Comparison of ENCODE assay signal across 5 cellular contexts in genomic region chr1:184680826-184681225, GRCh38.
DNase-seq lines count a peak whose midpoint lies in the region; ATAC-seq, FAIRE-seq and TF ChIP-seq lines count a peak whose summit lies in the region.
"Not testable (repeated sequence)": the region's sequence is repeated elsewhere in the genome, so short reads cannot be mapped to it uniquely, and the experiment has no call there.

No MANE protein-coding gene starts in this region.

- intact Hi-C loops in Caco-2 (cut with micrococcal nuclease; ENCODE audit: unreplicated experiment); HepG2 (cut with micrococcal nuclease; ENCODE audit: unreplicated experiment): not testable (repeated sequence)

- peak; percentile 34 to 57 for DNase-seq in Caco-2
- DNase-seq in GF-D8 (lab: John Stamatoyannopoulos, UW): peak; percentile 7
- peak; percentile 66 for DNase-seq in OCI-M1 (lab: John Stamatoyannopoulos, UW)
- peak; percentile 60 for DNase-seq in SIG-M5 treated with dmso at 0.1 percent for 504 hours (lab: John Stamatoyannopoulos, UW; ENCODE audit: unreplicated experiment)
- not testable (repeated sequence) for DNase-seq in HepG2 (ENCODE audit: low spot score)

- CTCF ChIA-PET in Caco-2 (lab: Charles Lee); HepG2 (lab: Yijun Ruan, JAX; ENCODE audit: low intra/inter-chr PET ratio, low total read pairs): not testable (repeated sequence)

- H3K9me3 ChIP-seq in Caco-2: peaks cover 20% of the 10 kb centered on the region
- H3K9me3 ChIP-seq in HepG2 (ENCODE audit: low read length): not testable (repeated sequence)

- not testable (repeated sequence) for TF ChIP-seq CTCF in Caco-2 (IDR thresholded peaks at IDR 0.05; ENCODE audit: insufficient read depth in 1 of 2, low read depth in 1 of 2, low read length in 1 of 2, severe bottlenecking in 1 of 2, unreplicated experiment in 1 of 2); HepG2 (CRISPR knock-in tag; IDR thresholded peaks at IDR 0.05)

- not testable (repeated sequence) for FAIRE-seq in HepG2 (lab: Jason Lieb, UNC)

- not testable (repeated sequence) for H3K4me1 ChIP-seq in Caco-2; HepG2 (ENCODE audit: insufficient read depth, low read length)

- not testable (repeated sequence) for H3K4me3 Mint-ChIP-seq in Caco-2 (ENCODE audit: unreplicated experiment)

- not testable (repeated sequence) for H3K79me2 ChIP-seq in HepG2 (ENCODE audit: insufficient read depth, low read length)

- not testable (repeated sequence) for H2AFZ ChIP-seq in HepG2 (ENCODE audit: low read length)

- peaks cover 16% of the 10 kb centered on the region for H3K9me3 Mint-ChIP-seq in Caco-2 (ENCODE audit: unreplicated experiment)

- not testable (repeated sequence) for ATAC-seq in HepG2

- not testable (repeated sequence) for TF ChIP-seq EP300 in HepG2 (IDR thresholded peaks at IDR 0.05; ENCODE audit: low read depth in 2 of 2, low read length in 2 of 2); HepG2 (CRISPR knock-in tag; IDR thresholded peaks at IDR 0.05; ENCODE audit: borderline replicate concordance)

- WGBS in HepG2 (ENCODE audit: low lambda C conversion rate): 6% methylated on average over 2 of the region's 2 CpGs

- H4K20me1 ChIP-seq in HepG2 (ENCODE audit: insufficient read depth, low read length): not testable (repeated sequence)

- not testable (repeated sequence) for H3K27ac Mint-ChIP-seq in Caco-2 (ENCODE audit: unreplicated experiment)

- H3K27me3 ChIP-seq in Caco-2 (replicated peaks; ENCODE audit: control insufficient read depth, insufficient read depth, low read length); HepG2 (ENCODE audit: control insufficient read depth in 1 of 2, insufficient read depth in 2 of 2, low read length in 2 of 2): not testable (repeated sequence)

- H3K36me3 Mint-ChIP-seq in Caco-2 (ENCODE audit: insufficient read depth, unreplicated experiment): not testable (repeated sequence)

- TF ChIP-seq RAD21 in HepG2 (CRISPR knock-in tag; IDR thresholded peaks at IDR 0.05): not testable (repeated sequence)

- H3K9ac ChIP-seq in HepG2 (ENCODE audit: insufficient read depth, low read depth, low read length): not testable (repeated sequence)

- not testable (repeated sequence) for H3K36me3 ChIP-seq in Caco-2 (ENCODE audit: control insufficient read depth, insufficient read depth, low read length); HepG2 (replicated peaks in 1 of 2; ENCODE audit: control insufficient read depth in 1 of 2, insufficient read depth in 2 of 2, low read length in 2 of 2)

- in situ Hi-C loops in HepG2 (cut with HindIII; ENCODE audit: extremely low pct_ligation_motif_present, low pct_unique_long_range_greater_than_20kb): not testable (repeated sequence)

- H3K4me2 ChIP-seq in HepG2 (ENCODE audit: low read depth, low read length): not testable (repeated sequence)

- TF ChIP-seq POLR2A in HepG2 (IDR thresholded peaks at IDR 0.05; ENCODE audit: insufficient read depth in 1 of 2, low read depth in 2 of 2, low read length in 2 of 2): not testable (repeated sequence)

- BruUV-seq in Caco-2 (replicated peaks; lab: Mats Ljungman, UMichigan); HepG2 (replicated peaks; lab: Mats Ljungman, UMichigan): not testable (repeated sequence)

- not testable (repeated sequence) for H3K27ac ChIP-seq in HepG2 (ENCODE audit: extremely low read length, insufficient read depth, low read length)

- POLR2A ChIA-PET in Caco-2 (lab: Charles Lee); HepG2 (lab: Yijun Ruan, JAX): not testable (repeated sequence)

- not testable (repeated sequence) for H3K27me3 Mint-ChIP-seq in Caco-2 (ENCODE audit: insufficient read depth, unreplicated experiment)

- not testable (repeated sequence) for H3K4me3 ChIP-seq in Caco-2 (ENCODE audit: low read depth, low read length); HepG2 (replicated peaks in 1 of 3; ENCODE audit: insufficient read depth in 1 of 3, low read depth in 2 of 3, low read length in 3 of 3)

- not testable (repeated sequence) for H3K4me1 Mint-ChIP-seq in Caco-2 (ENCODE audit: low read depth, unreplicated experiment)

TF ChIP-seq in HepG2, 621 proteins besides CTCF, POLR2A, EP300 and RAD21:
- TF ChIP-seq HNF4A (CRISPR knock-in tag; IDR thresholded peaks at IDR 0.05) (0 out of 2 replicates have a peak, but pooled peaks have one; percentile 43), FOXP1 (CRISPR knock-in tag; IDR thresholded peaks at IDR 0.05) (peak; percentile 24; the same call in 1 of the 2 replicates), ARID5B (CRISPR knock-in tag; IDR thresholded peaks at IDR 0.05) (0 out of 2 replicates have a peak, but pooled peaks have one; percentile 27)
- not testable (repeated sequence) for TF ChIP-seq FOXP1 (IDR thresholded peaks at IDR 0.05)
